Comparison of ENCODE assay signal across 1 cellular context in the genomic region with DNA sequence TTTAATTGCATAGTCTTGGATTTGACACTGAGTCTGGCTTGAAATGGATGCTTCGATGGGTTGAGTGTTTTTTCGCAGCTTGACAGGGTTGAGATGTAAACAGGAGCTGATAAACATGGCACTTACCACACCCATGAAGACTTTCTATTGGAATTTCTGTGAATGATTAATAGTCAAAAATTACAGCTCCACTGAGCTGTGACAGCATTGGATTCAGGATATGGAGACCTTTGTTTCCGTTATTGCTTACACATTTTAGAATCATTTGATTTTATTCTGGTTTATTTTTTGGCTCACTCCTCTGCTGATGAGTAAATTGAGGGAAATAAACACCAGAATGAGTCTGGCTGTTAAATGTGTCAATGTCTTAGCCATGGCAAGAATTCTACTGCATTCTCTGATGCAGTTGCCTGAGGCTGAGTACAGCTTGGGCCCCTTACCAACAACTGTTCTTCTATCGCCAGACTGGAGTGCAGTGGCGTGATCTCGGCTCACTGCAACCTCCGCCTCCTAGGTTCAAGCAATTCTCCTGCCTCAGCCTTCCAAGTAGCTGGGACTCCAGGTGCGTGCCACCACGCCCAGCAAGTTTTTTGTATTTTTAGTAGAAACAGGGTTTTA.
TF ChIP-seq lines count a peak whose summit lies in the region.

No MANE protein-coding gene starts in this region.

TF ChIP-seq in A549, 52 proteins besides CTCF, POLR2A, EP300 and RAD21 (continued from another document):
- TF ChIP-seq, protein P1, sequence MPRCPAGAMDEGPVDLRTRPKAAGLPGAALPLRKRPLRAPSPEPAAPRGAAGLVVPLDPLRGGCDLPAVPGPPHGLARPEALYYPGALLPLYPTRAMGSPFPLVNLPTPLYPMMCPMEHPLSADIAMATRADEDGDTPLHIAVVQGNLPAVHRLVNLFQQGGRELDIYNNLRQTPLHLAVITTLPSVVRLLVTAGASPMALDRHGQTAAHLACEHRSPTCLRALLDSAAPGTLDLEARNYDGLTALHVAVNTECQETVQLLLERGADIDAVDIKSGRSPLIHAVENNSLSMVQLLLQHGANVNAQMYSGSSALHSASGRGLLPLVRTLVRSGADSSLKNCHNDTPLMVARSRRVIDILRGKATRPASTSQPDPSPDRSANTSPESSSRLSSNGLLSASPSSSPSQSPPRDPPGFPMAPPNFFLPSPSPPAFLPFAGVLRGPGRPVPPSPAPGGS (IDR thresholded peaks at IDR 0.05): no peak
- TF ChIP-seq FOSB (CRISPR knock-in tag; IDR thresholded peaks at IDR 0.05) (no peak), CBX8 (IDR thresholded peaks at IDR 0.05) (no peak)
